ENCODE assay signal across 13 cellular contexts in genomic region chr3:114902691-114903101, GRCh38.
A peak's percentile ranks its signal among the peaks of the same experiment; 100 is the strongest.
DNase-seq lines count a peak whose midpoint lies in the region; ATAC-seq, FAIRE-seq and TF ChIP-seq lines count a peak whose summit lies in the region.
"Had no signal": no experiment of that assay in that cellular context is flagged by ENCODE, and none has a peak within 500 bp of the region (broad histone marks: within the 10 kb centered on the region; RNA-seq: fewer than 3 reads in every experiment).

No MANE protein-coding gene starts in this region.

- DNase-seq in H7 (peak; percentile 13), NCI-H2196 (lab: John Stamatoyannopoulos, UW; ENCODE audit: unreplicated experiment) (peak; percentile 75), right cardiac atrium (no peak), small intestine (peak; percentile 21), SW480 (ENCODE audit: low spot score) (no peak), NOMO-1 (lab: John Stamatoyannopoulos, UW; ENCODE audit: unreplicated experiment in 2 of 2) (no peak), vagina (ENCODE audit: extremely low spot score in 2 of 2) (no peak)
- no peak for DNase-seq in activated CD4-positive, CD25-positive, alpha-beta regulatory T cell treated with anti-CD3 and anti-CD28 coated beads, Interleukin-2, amount 50 U/mL, for 72 hours
- DNase-seq: activated effector memory CD4-positive, alpha-beta T cell treated with Interleukin-2 at 50 U/mL for 16 hours; NCI-H1105 treated with DMSO at 0.1 percent for 48 hours had no signal

- H3K27me3 ChIP-seq in H7 (ENCODE audit: control insufficient read depth, insufficient read depth, low read length) (peaks cover 10% of the 10 kb centered on the region), right cardiac atrium (ENCODE audit: control insufficient read depth, insufficient read depth) (no peaks in the 10 kb centered on the region), small intestine (ENCODE audit: control insufficient read depth in 2 of 2, insufficient read depth in 2 of 2, low read length in 2 of 2) (no peaks in the 10 kb centered on the region), vagina (no peaks in the 10 kb centered on the region)
- H3K27me3 ChIP-seq: neutrophil, SJSA1 had no signal

- H3K27ac ChIP-seq in right cardiac atrium (ENCODE audit: low read length) = peak overlapping the region; percentile 46
- peak overlapping the region in 1 of 2 donors; percentile 38 for H3K27ac ChIP-seq in small intestine (ENCODE audit: low read depth in 1 of 2, low read length in 1 of 2)
- no peak overlapping the region for H3K27ac ChIP-seq in vagina
- H3K27ac ChIP-seq: epithelial cell of prostate, neutrophil, SJSA1 had no signal

- peaks cover 2% of the 10 kb centered on the region for H3K4me1 ChIP-seq in right cardiac atrium (ENCODE audit: control insufficient read depth, insufficient read depth, low read length)
- H3K4me1 ChIP-seq in small intestine (ENCODE audit: control insufficient read depth in 2 of 2, insufficient read depth in 1 of 2, low read depth in 1 of 2, low read length in 1 of 2) = peaks cover 3 to 5% of the 10 kb centered on the region in 2 donors
- peaks cover 23% of the 10 kb centered on the region for H3K4me1 ChIP-seq in vagina
- H3K4me1 ChIP-seq: SJSA1 had no signal

- no peak overlapping the region for H3K4me3 ChIP-seq in H7 (ENCODE audit: insufficient read depth, low read depth, low read length)
- H3K4me3 ChIP-seq in right cardiac atrium (ENCODE audit: low read length) = no peak overlapping the region
- H3K4me3 ChIP-seq in small intestine (ENCODE audit: low read depth in 1 of 2, low read length in 2 of 2) = no peak overlapping the region
- no peak overlapping the region for H3K4me3 ChIP-seq in vagina
- H3K4me3 ChIP-seq: SJSA1 had no signal

- H3K36me3 ChIP-seq in H7 (replicated peaks; ENCODE audit: control insufficient read depth, insufficient read depth, low read length) = no peaks in the 10 kb centered on the region
- no peaks in the 10 kb centered on the region for H3K36me3 ChIP-seq in small intestine (ENCODE audit: control insufficient read depth in 2 of 2, insufficient read depth in 2 of 2, low read length in 2 of 2)
- H3K36me3 ChIP-seq in vagina = no peaks in the 10 kb centered on the region
- H3K36me3 ChIP-seq: neutrophil, SJSA1 had no signal

- H3K9me3 ChIP-seq in right cardiac atrium (ENCODE audit: control insufficient read depth, low read length) (no peaks in the 10 kb centered on the region), small intestine (ENCODE audit: control insufficient read depth, low read depth) (no peaks in the 10 kb centered on the region), vagina (no peaks in the 10 kb centered on the region)
- H3K9me3 ChIP-seq: neutrophil, SJSA1 had no signal

- no peak for FAIRE-seq in small intestine (lab: Jason Lieb, UNC)

- intact Hi-C loops in right cardiac atrium (cut with DNase I) = no loop called here
- intact Hi-C loops in vagina (cut with DNase I) = no loop called here

- no peak for TF ChIP-seq POLR2A in vagina (IDR thresholded peaks at IDR 0.05)

- no peak for ATAC-seq in right cardiac atrium

- no peak for TF ChIP-seq CTCF in vagina (IDR thresholded peaks at IDR 0.05)

Comparison
In these comparisons a context has a peak if more than half of its experiments do, and no peak if none do; other contexts are left out.
1. DNase-seq: peak in H7 (single experiment), NCI-H2196 (single experiment) and small intestine (single experiment); none in right cardiac atrium (0 of 3), SW480 (single experiment), NOMO-1 (0 of 2), activated CD4-positive, CD25-positive, alpha-beta regulatory T cell treated with anti-CD3 and anti-CD28 coated beads, Interleukin-2, amount 50 U/mL, for 72 hours (single experiment) and vagina (0 of 2).